In the genomic region with DNA sequence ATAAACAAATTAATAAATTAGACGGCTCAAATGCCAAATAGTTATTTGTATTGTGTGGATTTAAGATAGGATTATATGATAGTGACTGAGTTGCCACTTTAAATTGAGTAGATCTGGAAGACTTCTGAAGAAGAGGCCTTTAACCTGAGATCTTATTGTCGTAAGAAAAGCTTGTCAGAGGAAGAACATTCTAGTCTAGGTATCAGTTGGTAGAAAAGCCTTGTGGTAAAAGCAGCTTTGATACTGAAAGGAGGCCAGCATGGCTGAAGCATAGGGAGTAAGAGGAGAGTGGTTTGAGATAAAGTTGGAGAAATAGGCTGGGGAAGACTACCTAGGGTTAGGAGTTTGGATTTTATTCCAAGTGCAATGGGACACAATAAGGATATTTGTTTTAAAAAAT, we compare ENCODE assay signal across 1 cellular context.
TF ChIP-seq lines count a peak whose summit lies in the region.

No MANE protein-coding gene starts in this region.

TF ChIP-seq in IMR-90, 13 proteins besides CTCF, POLR2A, EP300 and RAD21:
- no peak for TF ChIP-seq NFE2L2 (IDR thresholded peaks at IDR 0.05; ENCODE audit: low read depth, low read length)
- no peak for TF ChIP-seq RCOR1 (IDR thresholded peaks at IDR 0.05; ENCODE audit: insufficient replicate concordance, low read length)
- TF ChIP-seq MAFK (IDR thresholded peaks at IDR 0.05; ENCODE audit: low read depth, low read length), result no peak
TF ChIP-seq in IMR-90: peak in this region for 0.
